ENCODE assay signal across 40 cellular contexts in the genomic region with DNA sequence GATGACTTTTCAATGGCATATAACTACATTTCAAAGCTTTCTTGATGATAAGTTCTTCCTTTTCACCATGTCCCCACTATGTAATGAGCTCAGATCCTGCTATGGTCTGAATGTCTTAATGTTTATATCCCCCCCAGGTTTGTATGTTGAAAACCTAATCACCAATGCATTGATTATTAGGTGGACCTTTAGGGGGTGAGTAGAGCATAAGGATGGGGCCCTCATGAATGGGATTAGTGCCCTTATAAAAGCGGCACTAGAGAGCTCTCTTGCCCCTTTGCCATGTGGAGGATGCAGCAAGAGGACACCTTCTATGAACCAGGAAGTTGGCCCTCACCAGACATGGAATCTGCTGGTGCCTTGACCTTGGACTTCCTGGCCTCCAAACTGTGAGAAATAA.
"Had no signal": no experiment of that assay in that cellular context is flagged by ENCODE, and none has a peak within 500 bp of the region (broad histone marks: within the 10 kb centered on the region; RNA-seq: fewer than 3 reads in every experiment).

No MANE protein-coding gene starts in this region.

- H3K27ac ChIP-seq: adrenal gland, body of pancreas, brain microvascular endothelial cell, cardiac muscle cell had no signal

- H3K36me3 ChIP-seq: adrenal gland, ascending aorta, brain microvascular endothelial cell, cardiac muscle cell had no signal

- H3K4me1 Mint-ChIP-seq: activated naive CD4-positive, alpha-beta T cell treated with anti-CD3 and anti-CD28 coated beads, Interleukin-2, amount 10 ng/mL, durations not matched to agents 7 days and 5 days; activated naive CD4-positive, alpha-beta T cell treated with anti-CD3 and anti-CD28 coated beads, Interleukin-2, amount 50 U/mL, for 24 hours; activated naive CD8-positive, alpha-beta T cell treated with anti-CD3 and anti-CD28 coated beads for 36 hours; activated naive CD8-positive, alpha-beta T cell treated with anti-CD3 and anti-CD28 coated beads, Interleukin-2, amount 10 ng/mL, durations not matched to agents 7 days and 5 days; activated naive CD8-positive, alpha-beta T cell treated with anti-CD3 and anti-CD28 coated beads, Interleukin-2, amount 50 U/mL, for 24 hours; activated T-helper 17 cell treated with anti-CD3 and anti-CD28 coated beads, Interleukin-2, amount 50 U/mL, for 72 hours; central memory CD8-positive, alpha-beta T cell had no signal

- FAIRE-seq: astrocyte, bronchial epithelial cell had no signal

- H3K4me1 ChIP-seq: adrenal gland had no signal

- H3K27ac Mint-ChIP-seq: activated naive CD4-positive, alpha-beta T cell treated with anti-CD3 and anti-CD28 coated beads for 36 hours; activated naive CD4-positive, alpha-beta T cell treated with anti-CD3 and anti-CD28 coated beads, Interleukin-2, amount 10 ng/mL, durations not matched to agents 7 days and 5 days; activated naive CD4-positive, alpha-beta T cell treated with anti-CD3 and anti-CD28 coated beads, Interleukin-2, amount 50 U/mL, for 24 hours; activated naive CD4-positive, alpha-beta T cell treated with anti-CD3 and anti-CD28 coated beads, Interleukin-2, amount 50 U/mL, for 72 hours; activated naive CD8-positive, alpha-beta T cell; activated naive CD8-positive, alpha-beta T cell treated with anti-CD3 and anti-CD28 coated beads for 36 hours; activated naive CD8-positive, alpha-beta T cell treated with anti-CD3 and anti-CD28 coated beads, Interleukin-2, amount 10 ng/mL, durations not matched to agents 7 days and 5 days; activated naive CD8-positive, alpha-beta T cell treated with anti-CD3 and anti-CD28 coated beads, Interleukin-2, amount 50 U/mL, for 24 hours; activated T-cell treated with anti-CD3 and anti-CD28 coated beads, Interleukin-2, amount 50 U/mL, for 24 hours; activated T-cell treated with anti-CD3 and anti-CD28 coated beads, Interleukin-2, amount 50 U/mL, for 72 hours; activated T-helper 1 cell treated with anti-CD3 and anti-CD28 coated beads, Interleukin-12 subunit alpha, Interleukin-12 subunit beta, Interleukin-2, Interleukin-4 antibody, amounts not matched to agents 30 ng/mL and 10 ng/mL and 1 ng/mL, durations not matched to agents 14 hours and 24 hours and 36 hours; activated T-helper 17 cell treated with anti-CD3 and anti-CD28 coated beads, Interleukin-2, amount 50 U/mL, for 72 hours; activated T-helper 2 cell treated with anti-CD3 and anti-CD28 coated beads, Interferon-gamma antibody, Interleukin-2, Interleukin-4, amounts not matched to agents 10 μg/mL and 5 μg/mL and 100 μg/mL, durations not matched to agents 14 hours and 24 hours and 36 hours had no signal

- H3K27me3 ChIP-seq: adrenal gland, ascending aorta, body of pancreas, brain microvascular endothelial cell, cardiac muscle cell had no signal

- H3K4me3 Mint-ChIP-seq: activated naive CD4-positive, alpha-beta T cell treated with anti-CD3 and anti-CD28 coated beads for 36 hours; activated naive CD4-positive, alpha-beta T cell treated with anti-CD3 and anti-CD28 coated beads, Interleukin-2, amount 10 ng/mL, durations not matched to agents 7 days and 5 days; activated naive CD4-positive, alpha-beta T cell treated with anti-CD3 and anti-CD28 coated beads, Interleukin-2, amount 50 U/mL, for 24 hours; activated naive CD8-positive, alpha-beta T cell; activated naive CD8-positive, alpha-beta T cell treated with anti-CD3 and anti-CD28 coated beads for 36 hours; activated naive CD8-positive, alpha-beta T cell treated with anti-CD3 and anti-CD28 coated beads, Interleukin-2, amount 10 ng/mL, durations not matched to agents 7 days and 5 days; activated naive CD8-positive, alpha-beta T cell treated with anti-CD3 and anti-CD28 coated beads, Interleukin-2, amount 50 U/mL, for 24 hours; activated T-cell treated with anti-CD3 and anti-CD28 coated beads, Interleukin-2, amount 50 U/mL, for 24 hours; activated T-cell treated with anti-CD3 and anti-CD28 coated beads, Interleukin-2, amount 50 U/mL, for 4 hours; activated T-cell treated with anti-CD3 and anti-CD28 coated beads, Interleukin-2, amount 50 U/mL, for 72 hours; activated T-helper 1 cell treated with anti-CD3 and anti-CD28 coated beads, Interleukin-12 subunit alpha, Interleukin-12 subunit beta, Interleukin-2, Interleukin-4 antibody, amounts not matched to agents 30 ng/mL and 10 ng/mL and 1 ng/mL, durations not matched to agents 14 hours and 24 hours and 36 hours; activated T-helper 17 cell treated with anti-CD3 and anti-CD28 coated beads, Interleukin-2, amount 50 U/mL, for 72 hours; brain; central memory CD8-positive, alpha-beta T cell had no signal

- ATAC-seq: activated naive CD4-positive, alpha-beta T cell treated with anti-CD3 and anti-CD28 coated beads, Interleukin-2, amount 50 U/mL, for 72 hours; activated naive CD8-positive, alpha-beta T cell treated with anti-CD3 and anti-CD28 coated beads, Interleukin-2, amount 50 U/mL, for 24 hours; activated T-cell treated with anti-CD3 and anti-CD28 coated beads, Interleukin-2, amount 50 U/mL, for 4 hours; activated T-cell treated with anti-CD3 and anti-CD28 coated beads, Interleukin-2, amount 50 U/mL, for 72 hours; activated T-helper 17 cell treated with anti-CD3 and anti-CD28 coated beads, Interleukin-2, amount 50 U/mL, for 72 hours; body of pancreas had no signal

- H3K36me3 Mint-ChIP-seq: activated naive CD4-positive, alpha-beta T cell treated with anti-CD3 and anti-CD28 coated beads, Interleukin-2, amount 10 ng/mL, durations not matched to agents 7 days and 5 days; activated naive CD4-positive, alpha-beta T cell treated with anti-CD3 and anti-CD28 coated beads, Interleukin-2, amount 50 U/mL, for 24 hours; activated naive CD4-positive, alpha-beta T cell treated with anti-CD3 and anti-CD28 coated beads, Interleukin-2, amount 50 U/mL, for 72 hours; activated naive CD8-positive, alpha-beta T cell; activated naive CD8-positive, alpha-beta T cell treated with anti-CD3 and anti-CD28 coated beads for 36 hours; activated naive CD8-positive, alpha-beta T cell treated with anti-CD3 and anti-CD28 coated beads, Interleukin-2, amount 10 ng/mL, durations not matched to agents 7 days and 5 days; brain had no signal

- H3K9me3 Mint-ChIP-seq: activated naive CD4-positive, alpha-beta T cell treated with anti-CD3 and anti-CD28 coated beads, Interleukin-2, amount 10 ng/mL, durations not matched to agents 7 days and 5 days; activated naive CD4-positive, alpha-beta T cell treated with anti-CD3 and anti-CD28 coated beads, Interleukin-2, amount 50 U/mL, for 24 hours; activated naive CD8-positive, alpha-beta T cell treated with anti-CD3 and anti-CD28 coated beads, Interleukin-2, amount 10 ng/mL, durations not matched to agents 7 days and 5 days; activated T-helper 1 cell treated with anti-CD3 and anti-CD28 coated beads, Interleukin-12 subunit alpha, Interleukin-12 subunit beta, Interleukin-2, Interleukin-4 antibody, amounts not matched to agents 30 ng/mL and 10 ng/mL and 1 ng/mL, durations not matched to agents 14 hours and 24 hours and 36 hours; activated T-helper 17 cell treated with anti-CD3 and anti-CD28 coated beads, Interleukin-2, amount 50 U/mL, for 72 hours; activated T-helper 2 cell treated with anti-CD3 and anti-CD28 coated beads, Interferon-gamma antibody, Interleukin-2, Interleukin-4, amounts not matched to agents 10 μg/mL and 5 μg/mL and 100 μg/mL, durations not matched to agents 14 hours and 24 hours and 36 hours had no signal

- DNase-seq: activated effector memory CD4-positive, alpha-beta T cell treated with anti-CD3 and anti-CD28 coated beads, Interleukin-2, amount 50 U/mL, for 16 hours; activated effector memory CD4-positive, alpha-beta T cell treated with Interleukin-2 at 50 U/mL for 16 hours; activated gamma-delta T cell; activated gamma-delta T cell treated with Interleukin-2 at 50 U/mL for 16 hours; activated naive CD4-positive, alpha-beta T cell; activated naive CD4-positive, alpha-beta T cell treated with anti-CD3 and anti-CD28 coated beads for 36 hours; activated naive CD4-positive, alpha-beta T cell treated with anti-CD3 and anti-CD28 coated beads, Interleukin-2, amount 10 ng/mL, durations not matched to agents 7 days and 5 days; activated naive CD4-positive, alpha-beta T cell treated with anti-CD3 and anti-CD28 coated beads, Interleukin-2, amount 50 U/mL, for 16 hours; activated naive CD4-positive, alpha-beta T cell treated with Interleukin-2 at 50 U/mL for 16 hours; activated naive CD8-positive, alpha-beta T cell treated with anti-CD3 and anti-CD28 coated beads for 36 hours; activated naive CD8-positive, alpha-beta T cell treated with anti-CD3 and anti-CD28 coated beads, Interleukin-2, amount 10 ng/mL, durations not matched to agents 7 days and 5 days; activated naive CD8-positive, alpha-beta T cell treated with anti-CD3 and anti-CD28 coated beads, Interleukin-2, amount 50 U/mL, for 24 hours; activated T-cell treated with anti-CD3 and anti-CD28 coated beads for 4 hours; activated T-cell treated with anti-CD3 and anti-CD28 coated beads, Interleukin-2, amount 50 U/mL, for 1 hour; activated T-cell treated with anti-CD3 and anti-CD28 coated beads, Interleukin-2, amount 50 U/mL, for 24 hours; activated T-cell treated with anti-CD3 and anti-CD28 coated beads, Interleukin-2, amount 50 U/mL, for 4 hours; activated T-cell treated with anti-CD3 and anti-CD28 coated beads, Interleukin-2, amount 50 U/mL, for 48 hours; activated T-cell treated with anti-CD3 and anti-CD28 coated beads, Interleukin-2, amount 50 U/mL, for 72 hours; adrenal gland; amniotic stem cell; amygdala; anterior cingulate cortex; aorta; body of pancreas; brain microvascular endothelial cell; caudate nucleus; central memory CD4-positive, alpha-beta T cell; cerebellar nuclear complex had no signal

- H3K4me3 ChIP-seq: adrenal gland, ascending aorta, body of pancreas, cardiac muscle cell had no signal

- H3K9me3 ChIP-seq: adrenal gland, ascending aorta had no signal
